ENCODE assay signal across 8 cellular contexts in genomic region chr21:41877901-41878830, GRCh38. TPM values are rescaled to one million over a fixed set of nuclear protein-coding genes. Genes with fewer than 3 reads are reported as not detected.
DNase-seq lines count a peak whose midpoint lies in the region; ATAC-seq and TF ChIP-seq lines count a peak whose summit lies in the region.

No MANE protein-coding gene starts in this region.

- H3K14ac ChIP-seq in mesenchymal stem cell (ENCODE audit: low read length in 2 of 2) = peak overlapping the region; percentile 79 to 99

- H2BK15ac ChIP-seq in mesenchymal stem cell (ENCODE audit: low read depth, poor library complexity, severe bottlenecking) = peak overlapping the region; percentile 86

- H3K27ac ChIP-seq in ectodermal cell (ENCODE audit: insufficient read depth, low read depth, low read length, poor library complexity, severe bottlenecking) = no peak overlapping the region
- no peak overlapping the region for H3K27ac ChIP-seq in mesenchymal stem cell (ENCODE audit: low read length, poor library complexity, severe bottlenecking)
- H3K27ac ChIP-seq in suprapubic skin = peak overlapping the region; percentile 68

- H3K23ac ChIP-seq in mesenchymal stem cell (ENCODE audit: low read length in 2 of 2) = peak overlapping the region in 1 of 2 experiments; percentile 91

- H3K18ac ChIP-seq in mesenchymal stem cell (ENCODE audit: low read depth in 1 of 2, low read length in 2 of 2) = peak overlapping the region; percentile 83 to 91

- H3K79me1 ChIP-seq in mesenchymal stem cell (replicated peaks; ENCODE audit: low read length, poor library complexity, severe bottlenecking) = peaks cover 35% of the 10 kb centered on the region

- no peak overlapping the region for H2AK5ac ChIP-seq in mesenchymal stem cell (ENCODE audit: low read length, severe bottlenecking)

- DNase-seq in NCI-H82 (lab: John Stamatoyannopoulos, UW) (peak; percentile 51), NCI-H82 treated with DMSO at 0.1 percent for 48 hours (lab: John Stamatoyannopoulos, UW; ENCODE audit: unreplicated experiment) (no peak), NCI-H1105 (lab: John Stamatoyannopoulos, UW) (peak; percentile 30), mesenchymal stem cell (peak; percentile 30), suprapubic skin (ENCODE audit: low spot score in 2 of 2) (no peak)
- DNase-seq in activated CD4-positive, alpha-beta T cell treated with anti-CD3 and anti-CD28 coated beads for 4 hours = peak; percentile 22 to 40

- H3K4me2 ChIP-seq in mesenchymal stem cell (ENCODE audit: low read length, poor library complexity, severe bottlenecking) = peak overlapping the region; percentile 97

- peak overlapping the region; percentile 73 for H2AFZ ChIP-seq in mesenchymal stem cell (ENCODE audit: low read depth, low read length)

- peak overlapping the region; percentile 84 for H4K8ac ChIP-seq in mesenchymal stem cell (ENCODE audit: low read length)

- H3K9me3 ChIP-seq in ectodermal cell (ENCODE audit: control insufficient read depth, low read length) (no peaks in the 10 kb centered on the region), mesenchymal stem cell (ENCODE audit: control insufficient read depth, low read length) (no peaks in the 10 kb centered on the region), suprapubic skin (no peaks in the 10 kb centered on the region)

- H3K4me1 ChIP-seq in ectodermal cell (ENCODE audit: control insufficient read depth, insufficient read depth, low read length) = no peaks in the 10 kb centered on the region
- peaks cover 9% of the 10 kb centered on the region for H3K4me1 ChIP-seq in mesenchymal stem cell (ENCODE audit: control insufficient read depth, insufficient read depth, low read depth, low read length)
- peaks cover 24% of the 10 kb centered on the region for H3K4me1 ChIP-seq in suprapubic skin

- H3K9ac ChIP-seq in mesenchymal stem cell (ENCODE audit: low read length) = peak overlapping the region; percentile 89

- TF ChIP-seq EP300 in suprapubic skin (IDR thresholded peaks at IDR 0.05) = no peak

- H3K4me3 ChIP-seq in ectodermal cell (ENCODE audit: insufficient read depth, low read depth, low read length) (peak overlapping the region; percentile 68), mesenchymal stem cell (ENCODE audit: insufficient read depth in 1 of 2, low read depth in 1 of 2, low read length in 2 of 2) (peak overlapping the region; percentile 80 to 86), suprapubic skin (peak overlapping the region; percentile 91)

- peak overlapping the region in 1 of 2 experiments; percentile 67 for H2BK12ac ChIP-seq in mesenchymal stem cell (ENCODE audit: low read length in 2 of 2)

- H3K36me3 ChIP-seq in ectodermal cell (ENCODE audit: control insufficient read depth, insufficient read depth, low read length) (no peaks in the 10 kb centered on the region), mesenchymal stem cell (ENCODE audit: control insufficient read depth in 1 of 2, insufficient read depth in 2 of 2, low read depth in 1 of 2, low read length in 2 of 2) (peaks cover 0 to 9% of the 10 kb centered on the region in 2 experiments), suprapubic skin (no peaks in the 10 kb centered on the region)

- peak overlapping the region; percentile 72 for H4K91ac ChIP-seq in mesenchymal stem cell (ENCODE audit: low read length)

- no peak for TF ChIP-seq POLR2A in suprapubic skin (IDR thresholded peaks at IDR 0.05)

- H2BK120ac ChIP-seq in mesenchymal stem cell (ENCODE audit: low read depth, low read length) = no peak overlapping the region

- H3K4ac ChIP-seq in mesenchymal stem cell (ENCODE audit: low read depth in 1 of 2, low read length in 2 of 2) = peak overlapping the region in 1 of 2 experiments; percentile 99

- 15 to 16% methylated on average over 45 to 48 of the region's 48 CpGs for WGBS in ectodermal cell, 2 experiments
- WGBS in mesenchymal stem cell = 14% methylated on average over 45 of the region's 48 CpGs
- under 1% methylated on average over 26 of the region's 48 CpGs for WGBS in suprapubic skin

- H3K27me3 ChIP-seq in ectodermal cell (ENCODE audit: control insufficient read depth, insufficient read depth, low read length, poor library complexity, severe bottlenecking) (no peaks in the 10 kb centered on the region), mesenchymal stem cell (ENCODE audit: control insufficient read depth in 1 of 2, insufficient read depth in 1 of 2, low read length in 2 of 2) (no peaks in the 10 kb centered on the region), suprapubic skin (no peaks in the 10 kb centered on the region)

- TF ChIP-seq CTCF in suprapubic skin (IDR thresholded peaks at IDR 0.05) = no peak

- ATAC-seq in HG02610 (IDR thresholded peaks at IDR 0.05; ENCODE audit: unreplicated experiment) = peak; percentile 17

- no peak overlapping the region for H2BK5ac ChIP-seq in mesenchymal stem cell (ENCODE audit: low read depth, low read length, poor library complexity, severe bottlenecking)

RNA-seq across cellular contexts. Expression of gene PRDM15, which starts 1.0 kb away (rescaled TPM):
- 12.6 TPM for polyA plus RNA-seq in ectodermal cell (2013, experiment 1 of 4)
- 9.8 TPM for polyA plus RNA-seq in ectodermal cell (2013, experiment 2 of 4)
- polyA plus RNA-seq in ectodermal cell (2013, experiment 3 of 4) = 7.0 TPM
- 7.9 TPM for polyA plus RNA-seq in ectodermal cell (2013, experiment 4 of 4)
- 2.5 TPM for polyA plus RNA-seq in mesenchymal stem cell (2013, experiment 1 of 2)
- 2.1 TPM for polyA plus RNA-seq in mesenchymal stem cell (2013, experiment 2 of 2)
- total RNA-seq in suprapubic skin = 10 to 100 TPM in 3 of 4 donors, 1 to 10 TPM in 1; 7.6 to 27.5 (median 12.9) TPM

Comparison
In these comparisons a context has a peak if more than half of its experiments do, and no peak if none do; other contexts are left out.
1. DNase-seq: peak in NCI-H82 (single experiment), NCI-H1105 (single experiment), activated CD4-positive, alpha-beta T cell treated with anti-CD3 and anti-CD28 coated beads for 4 hours (2 of 2) and mesenchymal stem cell (single experiment); none in NCI-H82 treated with DMSO at 0.1 percent for 48 hours (single experiment) and suprapubic skin (0 of 2).
2. Peak in every context shown above with its lines, with median percentiles within 50 percentile points of each other: H3K4me3 ChIP-seq.